10 cellular contexts compared by ENCODE assay signal in the genomic region with DNA sequence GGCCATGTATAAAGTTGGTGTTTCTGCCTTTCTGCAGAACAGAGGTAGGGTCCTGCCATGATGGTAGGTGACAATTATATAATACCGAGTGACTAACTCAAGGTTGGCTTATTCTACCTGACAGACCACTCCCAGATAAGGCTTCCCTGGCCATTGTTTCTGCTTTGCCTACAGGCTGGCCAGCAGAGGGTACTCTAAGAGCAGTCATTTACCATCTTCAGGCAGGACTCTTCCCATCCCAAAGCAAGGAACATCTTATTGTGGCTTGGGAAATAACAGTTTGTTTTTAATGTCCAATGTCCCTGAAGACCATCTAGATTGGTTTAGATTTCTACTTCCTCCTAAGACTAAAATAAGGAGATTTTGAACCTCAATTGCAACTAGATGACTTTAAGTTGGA.
A peak's percentile ranks its signal among the peaks of the same experiment; 100 is the strongest.
DNase-seq lines count a peak whose midpoint lies in the region; ATAC-seq and TF ChIP-seq lines count a peak whose summit lies in the region.
"Had no signal": no experiment of that assay in that cellular context is flagged by ENCODE, and none has a peak within 500 bp of the region (broad histone marks: within the 10 kb centered on the region; RNA-seq: fewer than 3 reads in every experiment).

No MANE protein-coding gene starts in this region.

- no TSS peak for BruUV-seq in PC-9 (replicated peaks; lab: Mats Ljungman, UMichigan)

- POLR2A ChIA-PET in PC-9 (lab: Charles Lee; ENCODE audit: unreplicated experiment), result no interaction called here

- no peaks in the 10 kb centered on the region for H3K36me3 Mint-ChIP-seq in GM23338 (ENCODE audit: low read depth)

- no peak for DNase-seq in AG09319 (ENCODE audit: extremely low read depth, low read depth)
- peak; percentile 78 for DNase-seq in GM23338 (ENCODE audit: low spot score)
- peak in 1 of 2 experiments; percentile 22 for DNase-seq in PC-9
- DNase-seq in hepatocyte (ENCODE audit: low spot score), result peak; percentile 21
- no peak for DNase-seq in midbrain (lab: John Stamatoyannopoulos, UW)
- DNase-seq: activated CD8-positive, alpha-beta T cell treated with anti-CD3 and anti-CD28 coated beads for 36 hours; hypothalamus had no signal

- H3K4me1 ChIP-seq in GM23338 (ENCODE audit: insufficient read depth), result peaks cover 22% of the 10 kb centered on the region
- no peaks in the 10 kb centered on the region for H3K4me1 ChIP-seq in PC-9 (replicated peaks; ENCODE audit: insufficient read depth)
- no peaks in the 10 kb centered on the region for H3K4me1 ChIP-seq in hepatocyte (ENCODE audit: insufficient read depth)

- H3F3A ChIP-seq in GM23338 (replicated peaks; ENCODE audit: low read depth), result no peaks in the 10 kb centered on the region
- no peaks in the 10 kb centered on the region for H3F3A ChIP-seq in PC-9 (ENCODE audit: insufficient read depth, low read depth)

- no peaks in the 10 kb centered on the region for H3K27me3 Mint-ChIP-seq in GM23338 (ENCODE audit: insufficient read depth, low read depth, poor library complexity)
- H3K27me3 Mint-ChIP-seq: activated CD8-positive, alpha-beta T cell treated with anti-CD3 and anti-CD28 coated beads for 36 hours had no signal

- H3K4me1 Mint-ChIP-seq in GM23338, result peaks cover 23% of the 10 kb centered on the region

- no peak overlapping the region for H3K4me3 Mint-ChIP-seq in GM23338
- H3K4me3 Mint-ChIP-seq: activated CD8-positive, alpha-beta T cell treated with anti-CD3 and anti-CD28 coated beads for 36 hours had no signal

- H3K4me2 ChIP-seq in GM23338 (no peak overlapping the region), PC-9 (no peak overlapping the region), hepatocyte (no peak overlapping the region)

- CTCF ChIA-PET in PC-9 (lab: Charles Lee), result no interaction called here

- H3K27ac ChIP-seq in GM23338 (ENCODE audit: low read depth) (no peak overlapping the region), PC-9 (no peak overlapping the region), hepatocyte (no peak overlapping the region)

- peak; percentile 8 for TF ChIP-seq CTCF in AG09319 (IDR thresholded peaks at IDR 0.05; ENCODE audit: low read depth, low read length)
- TF ChIP-seq CTCF in GM23338 (conservative IDR thresholded peaks at IDR 0.05; ENCODE audit: low read depth in 2 of 2), result peak; percentile 80 to 88
- peak; percentile 66 for TF ChIP-seq CTCF in PC-9 (conservative IDR thresholded peaks at IDR 0.05)
- TF ChIP-seq CTCF in hepatocyte (IDR thresholded peaks at IDR 0.05; ENCODE audit: poor library complexity), result peak; percentile 40

- no peaks in the 10 kb centered on the region for H4K20me1 ChIP-seq in GM23338 (replicated peaks; ENCODE audit: insufficient read depth)
- no peaks in the 10 kb centered on the region for H4K20me1 ChIP-seq in PC-9 (ENCODE audit: insufficient read depth)
- H4K20me1 ChIP-seq in hepatocyte (ENCODE audit: insufficient read depth, poor library complexity, severe bottlenecking), result no peaks in the 10 kb centered on the region

- H3K4me3 ChIP-seq in GM23338, result no peak overlapping the region
- H3K4me3 ChIP-seq in PC-9, result no peak overlapping the region
- no peak overlapping the region for H3K4me3 ChIP-seq in hepatocyte

- no peaks in the 10 kb centered on the region for H3K9me3 Mint-ChIP-seq in GM23338
- H3K9me3 Mint-ChIP-seq: activated CD8-positive, alpha-beta T cell treated with anti-CD3 and anti-CD28 coated beads for 36 hours had no signal

- no peaks in the 10 kb centered on the region for H3K79me2 ChIP-seq in GM23338 (replicated peaks; ENCODE audit: insufficient read depth)
- H3K79me2 ChIP-seq in PC-9 (ENCODE audit: low read depth), result no peaks in the 10 kb centered on the region
- no peaks in the 10 kb centered on the region for H3K79me2 ChIP-seq in hepatocyte

- no peaks in the 10 kb centered on the region for H3K9me3 ChIP-seq in PC-9 (ENCODE audit: insufficient read depth, low read depth)
- no peaks in the 10 kb centered on the region for H3K9me3 ChIP-seq in hepatocyte (ENCODE audit: low read depth)

- H2AFZ ChIP-seq in GM23338 (no peak overlapping the region), PC-9 (no peak overlapping the region), hepatocyte (no peak overlapping the region)

- H3K27ac Mint-ChIP-seq in GM23338, result no peak overlapping the region
- H3K27ac Mint-ChIP-seq: activated CD8-positive, alpha-beta T cell treated with anti-CD3 and anti-CD28 coated beads for 36 hours had no signal

- WGBS in hepatocyte (ENCODE audit: low lambda C conversion rate, missing lambda C conversion rate), result 5% methylated on average over 1 of the region's 1 CpG

- H3K36me3 ChIP-seq in GM23338 (ENCODE audit: insufficient read depth) (no peaks in the 10 kb centered on the region), PC-9 (ENCODE audit: low read depth) (no peaks in the 10 kb centered on the region), hepatocyte (replicated peaks; ENCODE audit: insufficient read depth, low read depth) (no peaks in the 10 kb centered on the region)

- intact Hi-C loops in PC-9 (cut with micrococcal nuclease; ENCODE audit: unreplicated experiment), result loop anchor here (10.0 kb wide), 1 partner anchor 153 kb away; no protein-coding TSS in a partner anchor

- no peaks in the 10 kb centered on the region for H3K27me3 ChIP-seq in GM23338 (ENCODE audit: insufficient read depth)
- no peaks in the 10 kb centered on the region for H3K27me3 ChIP-seq in PC-9 (ENCODE audit: insufficient read depth, low read depth)
- peaks cover 30% of the 10 kb centered on the region for H3K27me3 ChIP-seq in hepatocyte

- H3K9me2 ChIP-seq in GM23338 (ENCODE audit: insufficient read depth) (peaks cover 8% of the 10 kb centered on the region; the same call in 1 of the 2 replicates), PC-9 (ENCODE audit: insufficient read depth) (no peaks in the 10 kb centered on the region), hepatocyte (replicated peaks; ENCODE audit: insufficient read depth) (no peaks in the 10 kb centered on the region)

- ATAC-seq in GM23338, result peak; percentile 94
- ATAC-seq in GM19351 (IDR thresholded peaks at IDR 0.05; ENCODE audit: unreplicated experiment), result no peak
- ATAC-seq in GM19397 (IDR thresholded peaks at IDR 0.05; ENCODE audit: unreplicated experiment), result no peak
- ATAC-seq in HG03342 (IDR thresholded peaks at IDR 0.05; ENCODE audit: unreplicated experiment), result no peak
- ATAC-seq: activated CD8-positive, alpha-beta T cell treated with anti-CD3 and anti-CD28 coated beads for 36 hours had no signal

TF ChIP-seq in GM23338, 12 proteins besides CTCF, POLR2A, EP300 and RAD21:
- TF ChIP-seq CREB1 (CRISPR knock-in tag; IDR thresholded peaks at IDR 0.05; ENCODE audit: low read depth), result no peak
- TF ChIP-seq, protein P1, sequence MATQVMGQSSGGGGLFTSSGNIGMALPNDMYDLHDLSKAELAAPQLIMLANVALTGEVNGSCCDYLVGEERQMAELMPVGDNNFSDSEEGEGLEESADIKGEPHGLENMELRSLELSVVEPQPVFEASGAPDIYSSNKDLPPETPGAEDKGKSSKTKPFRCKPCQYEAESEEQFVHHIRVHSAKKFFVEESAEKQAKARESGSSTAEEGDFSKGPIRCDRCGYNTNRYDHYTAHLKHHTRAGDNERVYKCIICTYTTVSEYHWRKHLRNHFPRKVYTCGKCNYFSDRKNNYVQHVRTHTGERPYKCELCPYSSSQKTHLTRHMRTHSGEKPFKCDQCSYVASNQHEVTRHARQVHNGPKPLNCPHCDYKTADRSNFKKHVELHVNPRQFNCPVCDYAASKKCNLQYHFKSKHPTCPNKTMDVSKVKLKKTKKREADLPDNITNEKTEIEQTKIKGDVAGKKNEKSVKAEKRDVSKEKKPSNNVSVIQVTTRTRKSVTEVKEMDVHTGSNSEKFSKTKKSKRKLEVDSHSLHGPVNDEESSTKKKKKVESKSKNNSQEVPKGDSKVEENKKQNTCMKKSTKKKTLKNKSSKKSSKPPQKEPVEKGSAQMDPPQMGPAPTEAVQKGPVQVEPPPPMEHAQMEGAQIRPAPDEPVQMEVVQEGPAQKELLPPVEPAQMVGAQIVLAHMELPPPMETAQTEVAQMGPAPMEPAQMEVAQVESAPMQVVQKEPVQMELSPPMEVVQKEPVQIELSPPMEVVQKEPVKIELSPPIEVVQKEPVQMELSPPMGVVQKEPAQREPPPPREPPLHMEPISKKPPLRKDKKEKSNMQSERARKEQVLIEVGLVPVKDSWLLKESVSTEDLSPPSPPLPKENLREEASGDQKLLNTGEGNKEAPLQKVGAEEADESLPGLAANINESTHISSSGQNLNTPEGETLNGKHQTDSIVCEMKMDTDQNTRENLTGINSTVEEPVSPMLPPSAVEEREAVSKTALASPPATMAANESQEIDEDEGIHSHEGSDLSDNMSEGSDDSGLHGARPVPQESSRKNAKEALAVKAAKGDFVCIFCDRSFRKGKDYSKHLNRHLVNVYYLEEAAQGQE (IDR thresholded peaks at IDR 0.05; ENCODE audit: unreplicated experiment), result no peak

Comparison
In these comparisons a context has a peak if more than half of its experiments do, and no peak if none do; other contexts are left out.
1. DNase-seq: peak in GM23338 (single experiment) and hepatocyte (single experiment); none in AG09319 (single experiment) and midbrain (single experiment).
2. CTCF ChIP-seq: peak in every context shown above with its lines; median percentile 84 in GM23338; 66 in PC-9; 40 in hepatocyte; 8 in AG09319.